ENCODE assay signal across 17 cellular contexts in genomic region chr6:73286752-73287151, GRCh38. TPM values are rescaled to one million over a fixed set of nuclear protein-coding genes. Genes with fewer than 3 reads are reported as not detected.
DNase-seq lines count a peak whose midpoint lies in the region; ATAC-seq, FAIRE-seq and TF ChIP-seq lines count a peak whose summit lies in the region.
"Had no signal": no experiment of that assay in that cellular context is flagged by ENCODE, and none has a peak within 500 bp of the region (broad histone marks: within the 10 kb centered on the region; RNA-seq: fewer than 3 reads in every experiment).

No MANE protein-coding gene starts in this region.

- H3K4me3 Mint-ChIP-seq in CD4-positive, CD25-positive, alpha-beta regulatory T cell: no peak overlapping the region
- H3K4me3 Mint-ChIP-seq: CD14-positive monocyte; CD8-positive, alpha-beta T cell had no signal

- no peak for TF ChIP-seq POLR2A in K562 (conservative IDR thresholded peaks at IDR 0.05)
- no peak for TF ChIP-seq POLR2A in suprapubic skin (IDR thresholded peaks at IDR 0.05)

- DNase-seq in CD4-positive, CD25-positive, alpha-beta regulatory T cell: no peak
- DNase-seq in K562 (ENCODE audit: extremely low read depth in 1 of 4, low spot score in 3 of 4): no peak
- peak; percentile 27 for DNase-seq in osteoblast (ENCODE audit: insufficient read length, low spot score, missing footprints)
- no peak for DNase-seq in suprapubic skin (ENCODE audit: low spot score in 2 of 2)
- no peak for DNase-seq in activated naive CD4-positive, alpha-beta T cell treated with anti-CD3 and anti-CD28 coated beads, Interleukin-2, amount 50 U/mL, for 72 hours (ENCODE audit: low spot score in 2 of 2)
- DNase-seq: Calu3; CD8-positive, alpha-beta T cell; DMS79 treated with DMSO at 0.1 percent for 48 hours; GF-D8; HCEC 1CT; Karpas-422 had no signal

- H3K9me3 ChIP-seq in CD4-positive, CD25-positive, alpha-beta regulatory T cell (ENCODE audit: control insufficient read depth in 2 of 2, low read length in 2 of 2): no peaks in the 10 kb centered on the region
- H3K9me3 ChIP-seq in K562 (replicated peaks; ENCODE audit: control insufficient read depth, insufficient read depth, low read depth, low read length): no peaks in the 10 kb centered on the region
- no peaks in the 10 kb centered on the region for H3K9me3 ChIP-seq in osteoblast (ENCODE audit: low read depth, low read length)
- H3K9me3 ChIP-seq in suprapubic skin: no peaks in the 10 kb centered on the region
- H3K9me3 ChIP-seq: BLaER1 had no signal

- ATAC-seq in CD4-positive, CD25-positive, alpha-beta regulatory T cell (ENCODE audit: low read depth in 2 of 2): no peak
- no peak for ATAC-seq in K562
- no peak for ATAC-seq in SK-N-SH treated with all-trans-retinoic acid at 6 μM for 48 hours
- ATAC-seq in activated naive CD4-positive, alpha-beta T cell treated with anti-CD3 and anti-CD28 coated beads, Interleukin-2, amount 50 U/mL, for 72 hours: no peak
- ATAC-seq: CD8-positive, alpha-beta T cell had no signal

- POLR2A ChIA-PET in K562 (lab: Yijun Ruan, JAX): no interaction called here

- no peak overlapping the region for H3K4me3 ChIP-seq in CD4-positive, CD25-positive, alpha-beta regulatory T cell (ENCODE audit: low read depth, low read length)
- H3K4me3 ChIP-seq in K562 (no peak overlapping the region), osteoblast (ENCODE audit: insufficient read depth, low read length) (no peak overlapping the region), suprapubic skin (no peak overlapping the region)
- H3K4me3 ChIP-seq: BLaER1 had no signal

- H3K4me1 Mint-ChIP-seq in CD4-positive, CD25-positive, alpha-beta regulatory T cell: peaks cover 0 to 6% (median 3%) of the 10 kb centered on the region in 4 donors

- no peaks in the 10 kb centered on the region for H3K9me1 ChIP-seq in K562 (ENCODE audit: control insufficient read depth, insufficient read depth, low read length)

- no peaks in the 10 kb centered on the region for H3K27me3 Mint-ChIP-seq in CD4-positive, CD25-positive, alpha-beta regulatory T cell

- H3K27ac Mint-ChIP-seq in CD4-positive, CD25-positive, alpha-beta regulatory T cell: peak overlapping the region in 2 of 3 donors; percentile 8 to 15
- no peak overlapping the region for H3K27ac Mint-ChIP-seq in activated naive CD4-positive, alpha-beta T cell treated with anti-CD3 and anti-CD28 coated beads, Interleukin-2, amount 50 U/mL, for 72 hours
- H3K27ac Mint-ChIP-seq: CD14-positive monocyte; CD8-positive, alpha-beta T cell had no signal

- in situ Hi-C loops in K562 (cut with MboI): loop anchor here (5.0 kb wide), 1 partner anchor 41 kb away; no protein-coding TSS in a partner anchor

- no peaks in the 10 kb centered on the region for H3K27me3 ChIP-seq in CD4-positive, CD25-positive, alpha-beta regulatory T cell (ENCODE audit: control insufficient read depth, insufficient read depth, low read length)
- H3K27me3 ChIP-seq in K562 (ENCODE audit: control insufficient read depth in 2 of 2, insufficient read depth in 2 of 2, low read length in 2 of 2) (no peaks in the 10 kb centered on the region), osteoblast (ENCODE audit: insufficient read depth, low read length) (no peaks in the 10 kb centered on the region), suprapubic skin (no peaks in the 10 kb centered on the region)
- H3K27me3 ChIP-seq: BLaER1 had no signal

- TF ChIP-seq CTCF in K562 (IDR thresholded peaks at IDR 0.05 in 2 of 3, conservative IDR thresholded peaks at IDR 0.05 in 1 of 3; ENCODE audit: insufficient read depth in 2 of 3, low read depth in 1 of 3, low read length in 3 of 3) (no peak), osteoblast (IDR thresholded peaks at IDR 0.05; ENCODE audit: extremely low read depth, low read depth, low read length) (no peak), suprapubic skin (IDR thresholded peaks at IDR 0.05) (no peak)

- H3K4me2 ChIP-seq in K562 (ENCODE audit: insufficient read depth, low read length): no peak overlapping the region
- no peak overlapping the region for H3K4me2 ChIP-seq in osteoblast (ENCODE audit: insufficient read depth, low read length)
- H3K4me2 ChIP-seq: BLaER1 had no signal

- TF ChIP-seq RAD21 in Ishikawa (IDR thresholded peaks at IDR 0.05; ENCODE audit: low read depth): no peak
- TF ChIP-seq RAD21 in K562 (CRISPR knock-in tag; conservative IDR thresholded peaks at IDR 0.05 in 1 of 2, IDR thresholded peaks at IDR 0.05 in 1 of 2): no peak

- no peak for FAIRE-seq in K562 (lab: Jason Lieb, UNC)
- FAIRE-seq: A204.1, HTR-8/SVneo had no signal

- H2AFZ ChIP-seq in K562 (ENCODE audit: low read depth, low read length): no peak overlapping the region
- H2AFZ ChIP-seq in osteoblast (ENCODE audit: low read length): no peak overlapping the region

- intact Hi-C loops in K562 (cut with micrococcal nuclease): no loop called here

- H3K9ac ChIP-seq in K562 (ENCODE audit: insufficient read depth in 1 of 2, low read depth in 2 of 2, low read length in 2 of 2): no peak overlapping the region
- H3K9ac ChIP-seq: BLaER1 had no signal

- CTCF ChIA-PET in K562 (lab: Yijun Ruan, JAX; ENCODE audit: low intra/inter-chr PET ratio): interaction anchor here (1.0 to 1.8 kb wide), 3 partner anchors 38 to 41 kb away, joined by 4 to 19 read pairs (median 5); no protein-coding TSS in a partner anchor

- H3K79me2 ChIP-seq in K562 (ENCODE audit: control insufficient read depth, insufficient read depth, low read length): no peaks in the 10 kb centered on the region
- no peaks in the 10 kb centered on the region for H3K79me2 ChIP-seq in osteoblast (ENCODE audit: insufficient read depth, low read length)

- H3K4me1 ChIP-seq in CD4-positive, CD25-positive, alpha-beta regulatory T cell (ENCODE audit: control insufficient read depth, insufficient read depth, low read length, poor library complexity, severe bottlenecking): no peaks in the 10 kb centered on the region
- peaks cover 3 to 10% of the 10 kb centered on the region in 2 experiments; a peak in 4 of 5 replicates for H3K4me1 ChIP-seq in K562 (replicated peaks in 1 of 2; ENCODE audit: control insufficient read depth in 2 of 2, insufficient read depth in 2 of 2, low read length in 2 of 2)
- peaks cover 3% of the 10 kb centered on the region for H3K4me1 ChIP-seq in osteoblast (ENCODE audit: insufficient read depth, low read length)
- H3K4me1 ChIP-seq in suprapubic skin: no peaks in the 10 kb centered on the region
- H3K4me1 ChIP-seq: BLaER1 had no signal

- peaks cover 2% of the 10 kb centered on the region for H3K36me3 ChIP-seq in CD4-positive, CD25-positive, alpha-beta regulatory T cell (ENCODE audit: control insufficient read depth, insufficient read depth, low read length)
- peaks cover 22% of the 10 kb centered on the region; the same call in 1 of the 3 replicates for H3K36me3 ChIP-seq in K562 (ENCODE audit: control insufficient read depth, insufficient read depth, low read length)
- peaks cover 4% of the 10 kb centered on the region for H3K36me3 ChIP-seq in osteoblast (ENCODE audit: insufficient read depth, low read length)
- no peaks in the 10 kb centered on the region for H3K36me3 ChIP-seq in suprapubic skin

- no peak overlapping the region for H3K27ac ChIP-seq in CD4-positive, CD25-positive, alpha-beta regulatory T cell (ENCODE audit: insufficient read depth, low read length, poor library complexity, severe bottlenecking)
- H3K27ac ChIP-seq in K562 (ENCODE audit: extremely low read depth, low read depth, low read length) (no peak overlapping the region), osteoblast (ENCODE audit: low read depth, low read length) (no peak overlapping the region), suprapubic skin (no peak overlapping the region)
- H3K27ac ChIP-seq: BLaER1 had no signal

- TF ChIP-seq EP300 in Ishikawa (IDR thresholded peaks at IDR 0.05; ENCODE audit: borderline replicate concordance) (no peak), K562 (IDR thresholded peaks at IDR 0.05; ENCODE audit: low read length) (no peak), suprapubic skin (IDR thresholded peaks at IDR 0.05) (no peak)

- no peaks in the 10 kb centered on the region for H3K9me3 Mint-ChIP-seq in CD4-positive, CD25-positive, alpha-beta regulatory T cell
- no peaks in the 10 kb centered on the region for H3K9me3 Mint-ChIP-seq in activated naive CD4-positive, alpha-beta T cell treated with anti-CD3 and anti-CD28 coated beads, Interleukin-2, amount 50 U/mL, for 72 hours
- H3K9me3 Mint-ChIP-seq: CD14-positive monocyte; CD8-positive, alpha-beta T cell had no signal

- no TSS peak for BruUV-seq in K562 (replicated peaks; lab: Mats Ljungman, UMichigan)

- peaks cover 4% of the 10 kb centered on the region for H4K20me1 ChIP-seq in K562 (replicated peaks; ENCODE audit: control insufficient read depth, insufficient read depth, low read length)
- no peaks in the 10 kb centered on the region for H4K20me1 ChIP-seq in osteoblast (ENCODE audit: insufficient read depth, low read length)
- H4K20me1 ChIP-seq: BLaER1 had no signal

- 95% methylated on average over 5 of the region's 6 CpGs for WGBS in K562 (ENCODE audit: insufficient coverage, low coverage, missing lambda C conversion rate)
- 92% methylated on average over 6 of the region's 6 CpGs for WGBS in suprapubic skin

- peaks cover 9% of the 10 kb centered on the region for H3K36me3 Mint-ChIP-seq in CD4-positive, CD25-positive, alpha-beta regulatory T cell
- H3K36me3 Mint-ChIP-seq in activated naive CD4-positive, alpha-beta T cell treated with anti-CD3 and anti-CD28 coated beads, Interleukin-2, amount 50 U/mL, for 72 hours: peaks cover 0 to 4% of the 10 kb centered on the region in 2 donors
- H3K36me3 Mint-ChIP-seq: CD14-positive monocyte; CD8-positive, alpha-beta T cell had no signal

RNA-seq across cellular contexts. Expression of gene KHDC1, which starts 23.8 kb away (rescaled TPM):
- 3.2 TPM for total RNA-seq in CD4-positive, CD25-positive, alpha-beta regulatory T cell
- polyA plus RNA-seq in CD4-positive, CD25-positive, alpha-beta regulatory T cell: 1 to 10 TPM; 2.2 to 4.5 (median 2.9) TPM
- 25.6 and 34.9 TPM in 2 replicates for total RNA-seq in K562 (2011; cell fraction: chromatin; rRNA removed; ENCODE audit: low replicate concordance)
- total RNA-seq in K562 (2011; cell fraction: nucleolus; rRNA removed): 30.7 and 32.6 TPM in 2 replicates
- 28.3 and 35.8 TPM in 2 replicates for total RNA-seq in K562 (2011; cell fraction: nucleoplasm; rRNA removed)
- total RNA-seq in K562 (2014; rRNA removed) (2.5 and 3.7 TPM in 2 replicates), K562 (2014; rRNA removed; fragmentation: Illumina TruSeq; extraction: Trizol) (5.5 and 5.6 TPM in 2 replicates), K562 (2015; rRNA removed; fragmentation: Illumina TruSeq; extraction: Trizol) (5.3 and 5.8 TPM in 2 replicates), K562 (2021) (7.6 and 8.0 TPM in 2 replicates), osteoblast (2.9 and 4.0 TPM in 2 replicates), suprapubic skin (not detected)
- polyA plus RNA-seq in K562 (2011; rRNA removed) (7.5 and 9.1 TPM in 2 replicates), K562 (2014; fragmentation: Illumina TruSeq; extraction: Trizol) (8.6 and 9.7 TPM in 2 replicates), K562 (2014; fragmentation: Nextera tagmentation; extraction: Ambion mirVana) (10 to 100 TPM; 16.1 to 19.5 TPM), K562 (2014; rRNA removed) (9.4 and 11.8 TPM in 2 replicates)
- 10.8 and 11.5 TPM in 2 replicates for polyA plus RNA-seq in K562 (2011; cell fraction: cytosol; rRNA removed)
- polyA plus RNA-seq in K562 (2011; cell fraction: nucleus; rRNA removed): 22.5 and 29.2 TPM in 2 replicates
- 7.6 and 10.9 TPM in 2 replicates for polyA plus RNA-seq in K562 (2012)
- polyA minus RNA-seq in K562 (2011; rRNA and poly(A)+ RNA removed): 4.6 and 4.9 TPM in 2 replicates
- 2.2 and 2.5 TPM in 2 replicates for polyA minus RNA-seq in K562 (2011; cell fraction: cytosol; rRNA and poly(A)+ RNA removed)
- 13.9 and 16.6 TPM in 2 replicates for polyA minus RNA-seq in K562 (2011; cell fraction: nucleus; rRNA and poly(A)+ RNA removed)
- total RNA-seq in activated naive CD4-positive, alpha-beta T cell treated with anti-CD3 and anti-CD28 coated beads, Interleukin-2, amount 50 U/mL, for 72 hours: 1 to 10 TPM; 2.3 to 4.0 TPM
- polyA plus RNA-seq: CD14-positive monocyte had no signal

Comparison
In these comparisons a context has a peak if more than half of its experiments do, and no peak if none do; other contexts are left out.
1. H3K27ac Mint-ChIP-seq: peak in CD4-positive, CD25-positive, alpha-beta regulatory T cell (2 of 3); none in activated naive CD4-positive, alpha-beta T cell treated with anti-CD3 and anti-CD28 coated beads, Interleukin-2, amount 50 U/mL, for 72 hours (0 of 2).